In the genomic region with DNA sequence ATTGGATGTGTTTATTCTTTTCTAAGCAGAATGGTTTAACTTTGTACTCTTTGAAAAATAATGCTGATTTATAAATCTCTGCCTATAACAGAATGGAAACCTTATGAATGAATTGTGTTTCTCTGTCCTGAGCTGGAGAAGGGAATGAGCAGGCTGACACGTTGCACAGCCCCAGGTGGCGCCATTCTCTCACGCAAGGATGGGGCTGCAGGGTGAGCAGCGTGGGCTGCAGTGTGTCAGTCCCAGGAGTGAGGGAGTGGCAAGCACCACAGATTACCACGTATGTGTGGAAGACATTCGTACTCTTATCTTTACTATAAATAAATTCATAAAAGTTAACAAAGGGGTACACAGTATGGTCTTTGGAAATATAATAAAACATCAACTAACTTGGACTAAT, we compare ENCODE assay signal across 8 cellular contexts. TPM values are rescaled to one million over a fixed set of nuclear protein-coding genes. Genes with fewer than 3 reads are reported as not detected.
DNase-seq lines count a peak whose midpoint lies in the region; ATAC-seq and TF ChIP-seq lines count a peak whose summit lies in the region.

No MANE protein-coding gene starts in this region.

- peak; percentile 52 for DNase-seq in activated naive CD4-positive, alpha-beta T cell treated with anti-CD3 and anti-CD28 coated beads for 36 hours
- no peak for DNase-seq in activated naive CD4-positive, alpha-beta T cell (lab: John Stamatoyannopoulos, UW)
- DNase-seq in NB4 (ENCODE audit: low read depth) (peak; percentile 73), activated B cell treated with CpG ODN at 0.5 μM for 24 hours (no peak), left cardiac atrium (peak; percentile 61), sciatic nerve (ENCODE audit: low spot score) (peak; percentile 75), GOT3 (lab: John Stamatoyannopoulos, UW) (no peak)

- no peaks in the 10 kb centered on the region for H3K27me3 Mint-ChIP-seq in activated naive CD4-positive, alpha-beta T cell treated with anti-CD3 and anti-CD28 coated beads for 36 hours (ENCODE audit: low read depth)
- no peaks in the 10 kb centered on the region for H3K27me3 Mint-ChIP-seq in activated B cell treated with CpG ODN at 0.5 μM for 24 hours

- ATAC-seq in activated B cell treated with CpG ODN at 0.5 μM for 24 hours (ENCODE audit: low read depth) (peak; percentile 61), left cardiac atrium (peak; percentile 84 to 95), sciatic nerve (peak; percentile 97)
- ATAC-seq in activated CD4-positive, CD25-positive, alpha-beta regulatory T cell treated with anti-CD3 and anti-CD28 coated beads, Interleukin-2, amount 50 U/mL, for 24 hours, result no peak

- TF ChIP-seq CTCF in NB4 (IDR thresholded peaks at IDR 0.05; ENCODE audit: low read depth, low read length) (peak; percentile 64), activated B cell treated with CpG ODN at 0.5 μM for 24 hours (IDR thresholded peaks at IDR 0.05) (no peak)

- no peak for TF ChIP-seq POLR2A in NB4 (IDR thresholded peaks at IDR 0.05; ENCODE audit: extremely low read depth, insufficient read length)

- no peak overlapping the region for H3K4me3 Mint-ChIP-seq in activated naive CD4-positive, alpha-beta T cell treated with anti-CD3 and anti-CD28 coated beads for 36 hours
- H3K4me3 Mint-ChIP-seq in activated B cell treated with CpG ODN at 0.5 μM for 24 hours, result no peak overlapping the region

- CTCF ChIA-PET in activated naive CD4-positive, alpha-beta T cell treated with anti-CD3 and anti-CD28 coated beads for 36 hours (lab: Charles Lee), result interaction anchor here (1.7 kb wide), 1 partner anchor 16 kb away, joined by 4 read pairs; no protein-coding TSS in a partner anchor
- CTCF ChIA-PET in activated B cell treated with CpG ODN at 0.5 μM for 24 hours (lab: Charles Lee), result interaction anchor here (0.6 to 4.3 kb wide), 6 partner anchors 767 to 1808 kb away, joined by 3 to 20 read pairs (median 5); no protein-coding TSS in a partner anchor

- peaks cover 8% of the 10 kb centered on the region for H3K36me3 Mint-ChIP-seq in activated naive CD4-positive, alpha-beta T cell treated with anti-CD3 and anti-CD28 coated beads for 36 hours (ENCODE audit: low read depth)
- peaks cover 58% of the 10 kb centered on the region for H3K36me3 Mint-ChIP-seq in activated B cell treated with CpG ODN at 0.5 μM for 24 hours (ENCODE audit: low read depth)

- H3K4me3 ChIP-seq in NB4 (ENCODE audit: low read depth, low read length), result no peak overlapping the region

- intact Hi-C loops in activated naive CD4-positive, alpha-beta T cell treated with anti-CD3 and anti-CD28 coated beads for 36 hours (cut with micrococcal nuclease), result loop anchor here (1.0 kb wide), 1 partner anchor 767 kb away; no protein-coding TSS in a partner anchor
- intact Hi-C loops in activated B cell treated with CpG ODN at 0.5 μM for 24 hours (cut with micrococcal nuclease), result loop anchor here (1.0 to 5.0 kb wide), 4 partner anchors 767 to 983 kb away; no protein-coding TSS in a partner anchor
- intact Hi-C loops in left cardiac atrium (cut with DNase I), result no loop called here
- intact Hi-C loops in sciatic nerve (cut with DNase I), result no loop called here

- no peak overlapping the region for H3K27ac Mint-ChIP-seq in activated naive CD4-positive, alpha-beta T cell treated with anti-CD3 and anti-CD28 coated beads for 36 hours
- no peak overlapping the region for H3K27ac Mint-ChIP-seq in activated B cell treated with CpG ODN at 0.5 μM for 24 hours

- POLR2A ChIA-PET in activated B cell treated with CpG ODN at 0.5 μM for 24 hours (lab: Charles Lee), result interaction anchor here (0.6 kb wide), 1 partner anchor 425 kb away, joined by 8 read pairs; no protein-coding TSS in a partner anchor

- no peaks in the 10 kb centered on the region for H3K9me3 Mint-ChIP-seq in activated naive CD4-positive, alpha-beta T cell treated with anti-CD3 and anti-CD28 coated beads for 36 hours
- no peaks in the 10 kb centered on the region for H3K9me3 Mint-ChIP-seq in activated B cell treated with CpG ODN at 0.5 μM for 24 hours

- H3K4me1 Mint-ChIP-seq in activated naive CD4-positive, alpha-beta T cell treated with anti-CD3 and anti-CD28 coated beads for 36 hours (ENCODE audit: low read depth), result no peaks in the 10 kb centered on the region
- H3K4me1 Mint-ChIP-seq in activated B cell treated with CpG ODN at 0.5 μM for 24 hours, result no peaks in the 10 kb centered on the region

RNA-seq across cellular contexts. Expression of a gene that starts 33.4 kb away (rescaled TPM):
- total RNA-seq in activated naive CD4-positive, alpha-beta T cell treated with anti-CD3 and anti-CD28 coated beads for 36 hours, result 10 to 100 TPM; 12.3 to 13.4 TPM
- total RNA-seq in activated B cell treated with CpG ODN at 0.5 μM for 24 hours (8.7 and 9.4 TPM in 2 replicates), left cardiac atrium (10 to 100 TPM; 11.8 to 16.2 TPM), sciatic nerve (10.5 TPM)

Comparison
In these comparisons a context has a peak if more than half of its experiments do, and no peak if none do; other contexts are left out.
1. DNase-seq: peak in activated naive CD4-positive, alpha-beta T cell treated with anti-CD3 and anti-CD28 coated beads for 36 hours (single experiment), NB4 (single experiment), left cardiac atrium (single experiment) and sciatic nerve (single experiment); none in activated naive CD4-positive, alpha-beta T cell (0 of 4), activated B cell treated with CpG ODN at 0.5 μM for 24 hours (single experiment) and GOT3 (single experiment).
2. ATAC-seq: peak in activated B cell treated with CpG ODN at 0.5 μM for 24 hours (single experiment), left cardiac atrium (2 of 2) and sciatic nerve (single experiment); none in activated CD4-positive, CD25-positive, alpha-beta regulatory T cell treated with anti-CD3 and anti-CD28 coated beads, Interleukin-2, amount 50 U/mL, for 24 hours (0 of 2).
3. intact Hi-C loops: an anchor here in activated naive CD4-positive, alpha-beta T cell treated with anti-CD3 and anti-CD28 coated beads for 36 hours (1.0 kb wide) and activated B cell treated with CpG ODN at 0.5 μM for 24 hours (1.0 to 5.0 kb wide); none called in left cardiac atrium and sciatic nerve.